In genomic region chr6:34834789-34835518, GRCh38 we compare ENCODE assay signal across 11 cellular contexts. TPM values are rescaled to one million over a fixed set of nuclear protein-coding genes. Genes with fewer than 3 reads are reported as not detected.
DNase-seq lines count a peak whose midpoint lies in the region; ATAC-seq and TF ChIP-seq lines count a peak whose summit lies in the region.
"Had no signal": no experiment of that assay in that cellular context is flagged by ENCODE, and none has a peak within 500 bp of the region (broad histone marks: within the 10 kb centered on the region; RNA-seq: fewer than 3 reads in every experiment).

No MANE protein-coding gene starts in this region.

- DNase-seq in HFFc6 (peak; percentile 76), RPMI7951 (ENCODE audit: low read depth) (peak; percentile 11), fibroblast of mammary gland (ENCODE audit: low read depth) (peak; percentile 63), skeletal muscle cell (ENCODE audit: low read depth) (peak; percentile 13), putamen (ENCODE audit: low spot score) (no peak), NCI-H1417 treated with DMSO at 0.1 percent for 48 hours (lab: John Stamatoyannopoulos, UW) (no peak)
- DNase-seq: activated T-cell treated with anti-CD3 and anti-CD28 coated beads for 4 hours, DMS79 treated with DMSO at 0.1 percent for 48 hours, NCI-H526 had no signal

- TF ChIP-seq CTCF in HFFc6 (IDR thresholded peaks at IDR 0.05) (no peak), fibroblast of mammary gland (conservative IDR thresholded peaks at IDR 0.05; ENCODE audit: control insufficient read depth, insufficient read depth, low read depth, low read length) (no peak)

- no peak overlapping the region for H3K4me3 ChIP-seq in fibroblast of mammary gland (ENCODE audit: control insufficient read depth, low read depth, low read length)
- H3K4me3 ChIP-seq in skeletal muscle cell (ENCODE audit: low read depth, low read length) = no peak overlapping the region
- H3K4me3 ChIP-seq: breast epithelium had no signal

- no peak for ATAC-seq in HG02623 (IDR thresholded peaks at IDR 0.05; ENCODE audit: unreplicated experiment)

- H3K4me1 Mint-ChIP-seq in HFFc6 (ENCODE audit: low read depth) = peaks cover 38% of the 10 kb centered on the region

- H3K36me3 Mint-ChIP-seq in HFFc6 (ENCODE audit: low read depth) = peaks cover 16% of the 10 kb centered on the region

- H3K4me3 Mint-ChIP-seq in HFFc6 = no peak overlapping the region

- peak overlapping the region; percentile 74 for H3K27ac Mint-ChIP-seq in HFFc6

- H3K27me3 Mint-ChIP-seq in HFFc6 (ENCODE audit: insufficient read depth) = peaks cover 2% of the 10 kb centered on the region

- H3K9me3 Mint-ChIP-seq in HFFc6 = no peaks in the 10 kb centered on the region

RNA-seq across cellular contexts. Expression of gene BLTP3A, which starts 43.1 kb away (rescaled TPM):
- 1 to 10 TPM; 7.2 to 9.8 (median 8.9) TPM for total RNA-seq in HFFc6 (2021; fragmentation: NEBNext Ultra II Directional; extraction: Animal tissue kit (Norgen Biotek cat#: 25700))
- total RNA-seq in RPMI7951 (2014; rRNA removed; shearing (Covaris generic)) = 4.0 and 4.4 TPM in 2 replicates

RNA-seq across cellular contexts. Expression of gene TAF11, which starts 52.9 kb away (rescaled TPM):
- 10 to 100 TPM; 15.2 to 19.0 (median 16.1) TPM for total RNA-seq in HFFc6 (2021; fragmentation: NEBNext Ultra II Directional; extraction: Animal tissue kit (Norgen Biotek cat#: 25700))
- 40.3 and 46.3 TPM in 2 replicates for total RNA-seq in RPMI7951 (2014; rRNA removed; shearing (Covaris generic))

RNA-seq across cellular contexts. Expression of gene ANKS1A, which starts 54.1 kb away (rescaled TPM):
- 10 to 100 TPM; 11.6 to 13.5 (median 13.1) TPM for total RNA-seq in HFFc6 (2021; fragmentation: NEBNext Ultra II Directional; extraction: Animal tissue kit (Norgen Biotek cat#: 25700))
- total RNA-seq in RPMI7951 (2014; rRNA removed; shearing (Covaris generic)) = 7.4 TPM in 2 replicates

Comparison
In these comparisons a context has a peak if more than half of its experiments do, and no peak if none do; other contexts are left out.
1. DNase-seq: peak in HFFc6 (single experiment), RPMI7951 (single experiment), fibroblast of mammary gland (single experiment) and skeletal muscle cell (single experiment); none in putamen (single experiment) and NCI-H1417 treated with DMSO at 0.1 percent for 48 hours (single experiment).